ENCODE assay signal across 15 cellular contexts in genomic region chr4:37812713-37813112, GRCh38. TPM values are rescaled to one million over a fixed set of nuclear protein-coding genes. Genes with fewer than 3 reads are reported as not detected.
DNase-seq lines count a peak whose midpoint lies in the region; ATAC-seq, FAIRE-seq and TF ChIP-seq lines count a peak whose summit lies in the region.
"Had no signal": no experiment of that assay in that cellular context is flagged by ENCODE, and none has a peak within 500 bp of the region (broad histone marks: within the 10 kb centered on the region; RNA-seq: fewer than 3 reads in every experiment).

No MANE protein-coding gene starts in this region.

- H3K9me3 Mint-ChIP-seq in CD4-positive, alpha-beta T cell, result no peaks in the 10 kb centered on the region
- H3K9me3 Mint-ChIP-seq: CD4-positive, alpha-beta memory T cell; T-cell had no signal

- POLR2A ChIA-PET in CD4-positive, alpha-beta T cell (lab: Charles Lee), result interaction anchor here (0.7 kb wide), 1 partner anchor 14 kb away, joined by 3 read pairs; the partner anchor contains the start of gene PGM2

- no peak overlapping the region for H3K4me3 Mint-ChIP-seq in CD4-positive, alpha-beta T cell
- H3K4me3 Mint-ChIP-seq: activated CD4-positive, alpha-beta T cell treated with anti-CD3 and anti-CD28 coated beads, Interleukin-2, amount 10 ng/mL, durations not matched to agents 24 days and 14 days; CD4-positive, alpha-beta memory T cell; stimulated activated naive CD8-positive, alpha-beta T cell treated with anti-CD3 and anti-CD28 coated beads, Interleukin-15, amount 100 ng/mL, for 72 hours; T-cell had no signal

- H3K27ac ChIP-seq in epithelial cell of prostate (peak overlapping the region; percentile 15), osteoblast (ENCODE audit: low read depth, low read length) (no peak overlapping the region)
- H3K27ac ChIP-seq in CD4-positive, alpha-beta T cell (ENCODE audit: low read depth, low read length), result no peak overlapping the region
- H3K27ac ChIP-seq: breast epithelium, psoas muscle had no signal

- CTCF ChIA-PET in CD4-positive, alpha-beta T cell (lab: Charles Lee), result no interaction called here

- no peaks in the 10 kb centered on the region for H3K27me3 ChIP-seq in osteoblast (ENCODE audit: insufficient read depth, low read length)
- no peaks in the 10 kb centered on the region for H3K27me3 ChIP-seq in CD4-positive, alpha-beta T cell (ENCODE audit: control insufficient read depth, insufficient read depth, low read length)
- H3K27me3 ChIP-seq: breast epithelium had no signal

- no peak overlapping the region for H3K27ac Mint-ChIP-seq in CD4-positive, alpha-beta T cell
- H3K27ac Mint-ChIP-seq: activated CD4-positive, alpha-beta T cell treated with anti-CD3 and anti-CD28 coated beads, Interleukin-2, amount 10 ng/mL, durations not matched to agents 24 days and 14 days; stimulated activated naive CD8-positive, alpha-beta T cell treated with anti-CD3 and anti-CD28 coated beads, Interleukin-15, amount 100 ng/mL, for 72 hours; T-cell had no signal

- H2AFZ ChIP-seq in osteoblast (ENCODE audit: low read length), result no peak overlapping the region

- no peak for ATAC-seq in CD4-positive, alpha-beta T cell (ENCODE audit: poor library complexity)
- ATAC-seq: mucosa of descending colon; psoas muscle; stimulated activated naive CD8-positive, alpha-beta T cell treated with anti-CD3 and anti-CD28 coated beads, Interleukin-15, amount 100 ng/mL, for 72 hours; T-cell had no signal

- H3K9me3 ChIP-seq in osteoblast (ENCODE audit: low read depth, low read length), result no peaks in the 10 kb centered on the region
- no peaks in the 10 kb centered on the region for H3K9me3 ChIP-seq in CD4-positive, alpha-beta T cell (ENCODE audit: control insufficient read depth, low read length)
- H3K9me3 ChIP-seq: breast epithelium, mucosa of descending colon, psoas muscle had no signal

- H3K4me1 ChIP-seq in osteoblast (ENCODE audit: insufficient read depth, low read length), result peaks cover 6% of the 10 kb centered on the region
- H3K4me1 ChIP-seq: breast epithelium, psoas muscle had no signal

- no peaks in the 10 kb centered on the region for H3K79me2 ChIP-seq in osteoblast (ENCODE audit: insufficient read depth, low read length)

- no peaks in the 10 kb centered on the region for H3K36me3 Mint-ChIP-seq in CD4-positive, alpha-beta T cell (ENCODE audit: low read depth)
- H3K36me3 Mint-ChIP-seq: CD4-positive, alpha-beta memory T cell; T-cell had no signal

- peak; percentile 86 for DNase-seq in EL
- DNase-seq in RCC 7860 (ENCODE audit: low spot score), result peak; percentile 89
- DNase-seq in epithelial cell of prostate (ENCODE audit: low read depth, low spot score), result no peak
- peak; percentile 84 for DNase-seq in osteoblast (ENCODE audit: insufficient read length, low spot score, missing footprints)
- DNase-seq in NCI-H146 treated with DMSO at 0.1 percent for 48 hours (lab: John Stamatoyannopoulos, UW; ENCODE audit: unreplicated experiment), result no peak
- DNase-seq in HPDE6-E6E7 (ENCODE audit: extremely low spot score), result no peak
- DNase-seq in NCI-H2171 treated with DMSO at 0.1 percent for 48 hours (lab: John Stamatoyannopoulos, UW), result no peak
- DNase-seq in CD4-positive, alpha-beta T cell, result no peak
- DNase-seq: activated CD4-positive, alpha-beta T cell treated with anti-CD3 and anti-CD28 coated beads, Interleukin-2, amount 10 ng/mL, durations not matched to agents 24 days and 14 days; CD4-positive, alpha-beta memory T cell; mucosa of descending colon; psoas muscle; stimulated activated naive CD8-positive, alpha-beta T cell treated with anti-CD3 and anti-CD28 coated beads, Interleukin-15, amount 100 ng/mL, for 72 hours; T-cell had no signal

- FAIRE-seq in RCC 7860 (lab: Jason Lieb, UNC), result peak; percentile 74

- no peaks in the 10 kb centered on the region for H3K36me3 ChIP-seq in osteoblast (ENCODE audit: insufficient read depth, low read length)
- H3K36me3 ChIP-seq: breast epithelium had no signal

- no peaks in the 10 kb centered on the region for H3K27me3 Mint-ChIP-seq in CD4-positive, alpha-beta T cell
- H3K27me3 Mint-ChIP-seq: stimulated activated naive CD8-positive, alpha-beta T cell treated with anti-CD3 and anti-CD28 coated beads, Interleukin-15, amount 100 ng/mL, for 72 hours; T-cell had no signal

- H3K4me1 Mint-ChIP-seq in CD4-positive, alpha-beta T cell (ENCODE audit: low read depth), result peaks cover 25% of the 10 kb centered on the region

- H4K20me1 ChIP-seq in osteoblast (ENCODE audit: insufficient read depth, low read length), result no peaks in the 10 kb centered on the region

- intact Hi-C loops in CD4-positive, alpha-beta T cell (cut with DNase I, micrococcal nuclease), result no loop called here

- no peak overlapping the region for H3K4me2 ChIP-seq in osteoblast (ENCODE audit: insufficient read depth, low read length)

- H3K4me3 ChIP-seq in osteoblast (ENCODE audit: insufficient read depth, low read length), result no peak overlapping the region
- H3K4me3 ChIP-seq: breast epithelium, mucosa of descending colon, psoas muscle had no signal

- no peak for TF ChIP-seq CTCF in osteoblast (IDR thresholded peaks at IDR 0.05; ENCODE audit: extremely low read depth, low read depth, low read length)
- no peak for TF ChIP-seq CTCF in CD4-positive, alpha-beta T cell (IDR thresholded peaks at IDR 0.05)

RNA-seq across cellular contexts. Expression of gene PGM2, which starts 13.8 kb away (rescaled TPM):
- total RNA-seq in osteoblast, result 17.1 and 20.3 TPM in 2 replicates
- 10 to 100 TPM; 10.7 to 11.8 TPM for total RNA-seq in CD4-positive, alpha-beta T cell

Comparison
In these comparisons a context has a peak if more than half of its experiments do, and no peak if none do; other contexts are left out.
1. DNase-seq: peak in EL (single experiment), RCC 7860 (single experiment) and osteoblast (single experiment); none in epithelial cell of prostate (single experiment), NCI-H146 treated with DMSO at 0.1 percent for 48 hours (single experiment), HPDE6-E6E7 (single experiment), NCI-H2171 treated with DMSO at 0.1 percent for 48 hours (single experiment) and CD4-positive, alpha-beta T cell (0 of 10).